ENCODE assay signal across 11 cellular contexts in genomic region chr4:7806724-7807123, GRCh38.
DNase-seq lines count a peak whose midpoint lies in the region; ATAC-seq and TF ChIP-seq lines count a peak whose summit lies in the region.
"Had no signal": no experiment of that assay in that cellular context is flagged by ENCODE, and none has a peak within 500 bp of the region (broad histone marks: within the 10 kb centered on the region; RNA-seq: fewer than 3 reads in every experiment).

No MANE protein-coding gene starts in this region.

- POLR2A ChIA-PET in PC-3 (lab: Charles Lee; ENCODE audit: unreplicated experiment): no interaction called here

- no peak for TF ChIP-seq EP300 in stomach (IDR thresholded peaks at IDR 0.05)

- H3F3A ChIP-seq in PC-3 (ENCODE audit: low read length, unreplicated experiment): no peaks in the 10 kb centered on the region

- H3K36me3 ChIP-seq in Peyer's patch: peaks cover 0 to 17% (median 0%) of the 10 kb centered on the region in 3 donors
- peaks cover 0 to 47% (median 0%) of the 10 kb centered on the region in 3 donors for H3K36me3 ChIP-seq in esophagus squamous epithelium
- H3K36me3 ChIP-seq in stomach: peaks cover 0 to 17% (median 0%) of the 10 kb centered on the region in 4 donors
- peaks cover 48% of the 10 kb centered on the region for H3K36me3 ChIP-seq in PC-3 (ENCODE audit: low read depth, low read length)

- H3K4me1 Mint-ChIP-seq in mesothelial cell of epicardium: peaks cover 53% of the 10 kb centered on the region

- no peak for DNase-seq in Peyer's patch
- no peak for DNase-seq in esophagus squamous epithelium (lab: John Stamatoyannopoulos, UW)
- DNase-seq in mesothelial cell of epicardium (ENCODE audit: low spot score in 2 of 2, unreplicated experiment in 2 of 2): no peak
- no peak for DNase-seq in stomach
- no peak for DNase-seq in H4 (ENCODE audit: low spot score)
- no peak for DNase-seq in NCI-H128 (lab: John Stamatoyannopoulos, UW; ENCODE audit: unreplicated experiment)
- no peak for DNase-seq in PC-3
- no peak for DNase-seq in stimulated activated CD4-positive, alpha-beta T cell treated with anti-CD3 and anti-CD28 coated beads, Interleukin-15, amount 100 ng/mL, for 24 hours
- DNase-seq: activated CD4-positive, alpha-beta T cell treated with anti-CD3 and anti-CD28 coated beads, Interleukin-2, amount 50 U/mL, for 4 hours; activated naive CD4-positive, alpha-beta T cell treated with anti-CD3 and anti-CD28 coated beads, Interleukin-2, amount 50 U/mL, for 16 hours; GDM1 had no signal

- peaks cover 35% of the 10 kb centered on the region for H3K36me3 Mint-ChIP-seq in mesothelial cell of epicardium

- TF ChIP-seq CTCF in Peyer's patch (IDR thresholded peaks at IDR 0.05) (no peak), esophagus squamous epithelium (IDR thresholded peaks at IDR 0.05) (no peak), mesothelial cell of epicardium (IDR thresholded peaks at IDR 0.05; ENCODE audit: unreplicated experiment) (no peak), stomach (IDR thresholded peaks at IDR 0.05) (no peak), PC-3 (conservative IDR thresholded peaks at IDR 0.05; ENCODE audit: low read depth, low read length) (no peak)

- CTCF ChIA-PET in PC-3 (lab: Charles Lee): no interaction called here

- peaks cover 3% of the 10 kb centered on the region for H3K9me3 Mint-ChIP-seq in mesothelial cell of epicardium

- H4K20me1 ChIP-seq in PC-3 (ENCODE audit: low read length): no peaks in the 10 kb centered on the region

- H3K4me2 ChIP-seq in PC-3 (ENCODE audit: low read length): no peak overlapping the region

- peak overlapping the region; percentile 96 for H3K27ac Mint-ChIP-seq in mesothelial cell of epicardium

- ATAC-seq in PC-3: no peak

- no peaks in the 10 kb centered on the region for H3K27me3 ChIP-seq in Peyer's patch
- no peaks in the 10 kb centered on the region for H3K27me3 ChIP-seq in esophagus squamous epithelium
- H3K27me3 ChIP-seq in stomach: no peaks in the 10 kb centered on the region
- no peaks in the 10 kb centered on the region for H3K27me3 ChIP-seq in PC-3 (ENCODE audit: low read length)

- H3K4me1 ChIP-seq in Peyer's patch (peaks cover 0 to 45% (median 0%) of the 10 kb centered on the region in 4 donors), esophagus squamous epithelium (peaks cover 0 to 72% (median 32%) of the 10 kb centered on the region in 3 donors), stomach (peaks cover 49 to 81% (median 63%) of the 10 kb centered on the region in 4 donors), PC-3 (ENCODE audit: insufficient read depth, low read length) (peaks cover 32% of the 10 kb centered on the region)

- H3K4me3 ChIP-seq in Peyer's patch (no peak overlapping the region), esophagus squamous epithelium (no peak overlapping the region), stomach (no peak overlapping the region), PC-3 (ENCODE audit: low read length) (no peak overlapping the region)

- BruUV-seq in PC-3 (replicated peaks; lab: Mats Ljungman, UMichigan): no TSS peak

- H3K79me2 ChIP-seq in PC-3 (ENCODE audit: low read length): peaks cover 20% of the 10 kb centered on the region

- H3K27me3 Mint-ChIP-seq in mesothelial cell of epicardium (ENCODE audit: low read depth): no peaks in the 10 kb centered on the region

- 51 to 76% methylated on average over 5 to 6 of the region's 7 CpGs for WGBS in esophagus squamous epithelium, 2 donors
- 56 to 61% (median 59%) methylated on average over 7 of the region's 7 CpGs for WGBS in stomach, 5 donors

- H3K27ac ChIP-seq in Peyer's patch (peak overlapping the region; percentile 44 to 73 (median 62)), esophagus squamous epithelium (peak overlapping the region; percentile 46 to 88 (median 76)), stomach (peak overlapping the region; percentile 66 to 87 (median 87)), PC-3 (ENCODE audit: low read length) (no peak overlapping the region)

- intact Hi-C loops in esophagus squamous epithelium (cut with DNase I): loop anchor here (10.0 kb wide), 1 partner anchor 118 kb away; no protein-coding TSS in a partner anchor
- intact Hi-C loops in stomach (cut with DNase I; ENCODE audit: low total_unique reads): no loop called here
- intact Hi-C loops in PC-3 (cut with micrococcal nuclease): no loop called here

- H3K9me2 ChIP-seq in PC-3 (replicated peaks; ENCODE audit: low read length): no peaks in the 10 kb centered on the region

- no peaks in the 10 kb centered on the region for H3K9me3 ChIP-seq in Peyer's patch
- peaks cover 0 to 9% (median 0%) of the 10 kb centered on the region in 3 donors for H3K9me3 ChIP-seq in esophagus squamous epithelium
- no peaks in the 10 kb centered on the region for H3K9me3 ChIP-seq in stomach
- H3K9me3 ChIP-seq in PC-3 (ENCODE audit: low read length): peaks cover 7% of the 10 kb centered on the region; the same call in 1 of the 2 replicates

- no peak overlapping the region for H2AFZ ChIP-seq in PC-3 (ENCODE audit: low read length)

- H3K9ac ChIP-seq in PC-3 (ENCODE audit: low read length): no peak overlapping the region

- TF ChIP-seq POLR2A in Peyer's patch (IDR thresholded peaks at IDR 0.05) (no peak), esophagus squamous epithelium (IDR thresholded peaks at IDR 0.05) (no peak), stomach (IDR thresholded peaks at IDR 0.05) (no peak)

- no peak overlapping the region for H3K4me3 Mint-ChIP-seq in mesothelial cell of epicardium
